Comparison of ENCODE assay signal across 8 cellular contexts in genomic region chr1:23369335-23370013, GRCh38. TPM values are rescaled to one million over a fixed set of nuclear protein-coding genes. Genes with fewer than 3 reads are reported as not detected.
DNase-seq lines count a peak whose midpoint lies in the region; ATAC-seq, FAIRE-seq and TF ChIP-seq lines count a peak whose summit lies in the region.

Gene ZNF436, minus strand, starts transcription at chr1:23369836. Its CDS starts 1,831 bp downstream, at chr1:23368005.

- H2AFZ ChIP-seq in HepG2 (ENCODE audit: low read length) = no peak within 1 kb of the TSS

- no peaks in the 10 kb centered on the region for H3K27me3 Mint-ChIP-seq in activated CD4-positive, alpha-beta T cell treated with anti-CD3 and anti-CD28 coated beads, Interleukin-2, amount 10 ng/mL, durations not matched to agents 7 days and 5 days

- TF ChIP-seq EP300 in HepG2 (IDR thresholded peaks at IDR 0.05; ENCODE audit: low read depth in 2 of 2, low read length in 2 of 2) = no peak
- no peak for TF ChIP-seq EP300 in HepG2 (CRISPR knock-in tag; IDR thresholded peaks at IDR 0.05; ENCODE audit: borderline replicate concordance)

- peak within 1 kb of the TSS; percentile 97 for H3K4me2 ChIP-seq in HepG2 (ENCODE audit: low read depth, low read length)

- H3K27ac ChIP-seq in duodenal mucosa (ENCODE audit: low read depth, low read length) (peak within 1 kb of the TSS; percentile 89), HepG2 (ENCODE audit: extremely low read length, insufficient read depth, low read length) (peak within 1 kb of the TSS; percentile 96)

- ATAC-seq in HepG2 = peak; percentile 1; the same call in 2 of the 3 replicates

- POLR2A ChIA-PET in activated CD4-positive, alpha-beta T cell treated with anti-CD3 and anti-CD28 coated beads, Interleukin-2, amount 10 ng/mL, durations not matched to agents 7 days and 5 days (lab: Charles Lee) = no interaction called here
- POLR2A ChIA-PET in HepG2 (lab: Yijun Ruan, JAX) = interaction anchor here (0.7 to 3.5 kb wide), 4 partner anchors 11 to 30 kb away, joined by 3 to 130 read pairs (median 3); partner anchors contain the start of gene HNRNPR

- TF ChIP-seq POLR2A in HepG2 (IDR thresholded peaks at IDR 0.05; ENCODE audit: insufficient read depth in 1 of 2, low read depth in 2 of 2, low read length in 2 of 2) = no peak

- TF ChIP-seq RAD21 in HepG2 (CRISPR knock-in tag; IDR thresholded peaks at IDR 0.05) = no peak

- TF ChIP-seq CTCF in HepG2 (CRISPR knock-in tag; IDR thresholded peaks at IDR 0.05) = no peak

- WGBS in HepG2 (ENCODE audit: low lambda C conversion rate) = under 1% methylated on average over 16 of the region's 29 CpGs

- TSS peak; percentile 78 for BruUV-seq in HepG2 (replicated peaks; lab: Mats Ljungman, UMichigan)

- peaks cover 36% of the 10 kb centered on the region for H3K4me1 Mint-ChIP-seq in activated CD4-positive, alpha-beta T cell treated with anti-CD3 and anti-CD28 coated beads, Interleukin-2, amount 10 ng/mL, durations not matched to agents 7 days and 5 days

- H3K4me1 ChIP-seq in duodenal mucosa (ENCODE audit: control insufficient read depth in 1 of 2, insufficient read depth in 2 of 2, low read length in 2 of 2) (peaks cover 37% of the 10 kb centered on the region in 2 donors), HepG2 (ENCODE audit: insufficient read depth, low read length) (peaks cover 44% of the 10 kb centered on the region)

- CTCF ChIA-PET in activated CD4-positive, alpha-beta T cell treated with anti-CD3 and anti-CD28 coated beads, Interleukin-2, amount 10 ng/mL, durations not matched to agents 7 days and 5 days (lab: Charles Lee) = interaction anchor here (1.9 kb wide), 1 partner anchor 21 kb away, joined by 5 read pairs; no protein-coding TSS in a partner anchor
- CTCF ChIA-PET in HepG2 (lab: Yijun Ruan, JAX; ENCODE audit: low intra/inter-chr PET ratio, low total read pairs) = no interaction called here

- H3K9ac ChIP-seq in duodenal mucosa (ENCODE audit: low read depth in 1 of 2, low read length in 2 of 2) (peak within 1 kb of the TSS; percentile 90 to 95), HepG2 (ENCODE audit: insufficient read depth, low read depth, low read length) (peak within 1 kb of the TSS; percentile 96)

- DNase-seq in activated gamma-delta T cell treated with Interleukin-2 at 50 U/mL for 16 hours (peak; percentile 31), activated gamma-delta T cell (lab: John Stamatoyannopoulos, UW) (no peak), NCI-H2227 treated with DMSO at 0.1 percent for 48 hours (lab: John Stamatoyannopoulos, UW) (peak; percentile 96), HepG2 (ENCODE audit: low spot score) (peak; percentile 41), GM19240 (ENCODE audit: insufficient read length, low spot score) (no peak)
- peak; percentile 40 for DNase-seq in activated CD4-positive, alpha-beta T cell treated with anti-CD3 and anti-CD28 coated beads, Interleukin-2, amount 10 ng/mL, durations not matched to agents 7 days and 5 days
- peak; percentile 43 to 47 for DNase-seq in stimulated activated CD4-positive, alpha-beta T cell treated with anti-CD3 and anti-CD28 coated beads, Interleukin-2, amount 100 ng/mL, for 24 hours

- peaks cover 4 to 12% of the 10 kb centered on the region in 2 donors for H3K9me3 ChIP-seq in duodenal mucosa (ENCODE audit: control insufficient read depth in 1 of 2, low read length in 2 of 2)
- no peaks in the 10 kb centered on the region for H3K9me3 ChIP-seq in HepG2 (ENCODE audit: low read length)

- in situ Hi-C loops in HepG2 (cut with HindIII; ENCODE audit: extremely low pct_ligation_motif_present, low pct_unique_long_range_greater_than_20kb) = no loop called here

- H3K4me3 Mint-ChIP-seq in activated CD4-positive, alpha-beta T cell treated with anti-CD3 and anti-CD28 coated beads, Interleukin-2, amount 10 ng/mL, durations not matched to agents 7 days and 5 days = peak within 1 kb of the TSS; percentile 95

- intact Hi-C loops in HepG2 (cut with micrococcal nuclease; ENCODE audit: unreplicated experiment) = loop anchor here (1.0 to 10.0 kb wide), 4 partner anchors 25 to 1015 kb away; partner anchors contain the start of genes E2F2 and HNRNPR

- peak; percentile 26 for FAIRE-seq in HepG2 (lab: Jason Lieb, UNC)

- peak within 1 kb of the TSS; percentile 99 for H3K27ac Mint-ChIP-seq in activated CD4-positive, alpha-beta T cell treated with anti-CD3 and anti-CD28 coated beads, Interleukin-2, amount 10 ng/mL, durations not matched to agents 7 days and 5 days

- H3K9me3 Mint-ChIP-seq in activated CD4-positive, alpha-beta T cell treated with anti-CD3 and anti-CD28 coated beads, Interleukin-2, amount 10 ng/mL, durations not matched to agents 7 days and 5 days = peaks cover 11% of the 10 kb centered on the region

- H3K79me2 ChIP-seq in HepG2 (ENCODE audit: insufficient read depth, low read length) = peaks cover 30% of the 10 kb centered on the region

- peaks cover 7 to 14% of the 10 kb centered on the region in 2 donors for H3K36me3 ChIP-seq in duodenal mucosa (ENCODE audit: control insufficient read depth in 1 of 2, insufficient read depth in 2 of 2, low read length in 2 of 2)
- H3K36me3 ChIP-seq in HepG2 (replicated peaks in 1 of 2; ENCODE audit: control insufficient read depth in 1 of 2, insufficient read depth in 2 of 2, low read length in 2 of 2) = no peaks in the 10 kb centered on the region; a peak in 2 of 5 replicates

- H3K27me3 ChIP-seq in duodenal mucosa (ENCODE audit: control insufficient read depth in 1 of 2, insufficient read depth in 2 of 2, low read length in 2 of 2) (no peaks in the 10 kb centered on the region), HepG2 (ENCODE audit: control insufficient read depth in 1 of 2, insufficient read depth in 2 of 2, low read length in 2 of 2) (no peaks in the 10 kb centered on the region; a peak in 1 of 5 replicates)

- H3K36me3 Mint-ChIP-seq in activated CD4-positive, alpha-beta T cell treated with anti-CD3 and anti-CD28 coated beads, Interleukin-2, amount 10 ng/mL, durations not matched to agents 7 days and 5 days (ENCODE audit: low read depth) = peaks cover 30% of the 10 kb centered on the region

- H4K20me1 ChIP-seq in HepG2 (ENCODE audit: insufficient read depth, low read length) = no peaks in the 10 kb centered on the region

- H3K4me3 ChIP-seq in duodenal mucosa (ENCODE audit: low read depth in 1 of 2, low read length in 2 of 2) (peak within 1 kb of the TSS; percentile 88 to 90), HepG2 (replicated peaks in 1 of 3; ENCODE audit: insufficient read depth in 1 of 3, low read depth in 2 of 3, low read length in 3 of 3) (peak within 1 kb of the TSS; percentile 92 to 99 (median 93))

TF ChIP-seq in HepG2, 621 proteins besides CTCF, POLR2A, EP300 and RAD21 (continues in another document):
- peak; percentile 57; the same call in 1 of the 2 replicates for TF ChIP-seq ZNF20 (CRISPR knock-in tag; IDR thresholded peaks at IDR 0.05)
- TF ChIP-seq, protein P1, sequence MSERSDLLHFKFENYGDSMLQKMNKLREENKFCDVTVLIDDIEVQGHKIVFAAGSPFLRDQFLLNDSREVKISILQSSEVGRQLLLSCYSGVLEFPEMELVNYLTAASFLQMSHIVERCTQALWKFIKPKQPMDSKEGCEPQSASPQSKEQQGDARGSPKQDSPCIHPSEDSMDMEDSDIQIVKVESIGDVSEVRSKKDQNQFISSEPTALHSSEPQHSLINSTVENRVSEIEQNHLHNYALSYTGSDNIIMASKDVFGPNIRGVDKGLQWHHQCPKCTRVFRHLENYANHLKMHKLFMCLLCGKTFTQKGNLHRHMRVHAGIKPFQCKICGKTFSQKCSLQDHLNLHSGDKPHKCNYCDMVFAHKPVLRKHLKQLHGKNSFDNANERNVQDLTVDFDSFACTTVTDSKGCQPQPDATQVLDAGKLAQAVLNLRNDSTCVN (CRISPR knock-in tag; IDR thresholded peaks at IDR 0.05; ENCODE audit: borderline replicate concordance) = peak; percentile 69; the same call in 1 of the 2 replicates
- TF ChIP-seq ZNF850 (CRISPR knock-in tag; conservative IDR thresholded peaks at IDR 0.05) = no peak
- no peak for TF ChIP-seq ZNF138 (CRISPR knock-in tag; IDR thresholded peaks at IDR 0.05; ENCODE audit: low read depth)
- TF ChIP-seq SMAD3 (CRISPR knock-in tag; IDR thresholded peaks at IDR 0.05) = no peak
- TF ChIP-seq SOX13 (IDR thresholded peaks at IDR 0.05) = no peak
- 0 out of 4 replicates have a peak, but pooled peaks of 1 of the 2 experiments have one; percentile 8 for TF ChIP-seq SOX13 (CRISPR knock-in tag; conservative IDR thresholded peaks at IDR 0.05 in 1 of 2, IDR thresholded peaks at IDR 0.05 in 1 of 2)
- 0 out of 2 replicates have a peak, but pooled peaks have one; percentile 60 for TF ChIP-seq SNAI1 (CRISPR knock-in tag; IDR thresholded peaks at IDR 0.05; ENCODE audit: borderline replicate concordance)
- 0 out of 2 replicates have a peak, but pooled peaks have one; percentile 3 for TF ChIP-seq ZNF563 (CRISPR knock-in tag; IDR thresholded peaks at IDR 0.05)
- TF ChIP-seq PITX1 (CRISPR knock-in tag; IDR thresholded peaks at IDR 0.05) = no peak
- TF ChIP-seq NFE2L1 (CRISPR knock-in tag; IDR thresholded peaks at IDR 0.05; ENCODE audit: borderline replicate concordance) = no peak

RNA-seq across cellular contexts. Expression of gene ZNF436, which starts in this region (rescaled TPM):
- 1 to 10 TPM; 6.7 to 8.1 TPM for total RNA-seq in activated CD4-positive, alpha-beta T cell treated with anti-CD3 and anti-CD28 coated beads, Interleukin-2, amount 10 ng/mL, durations not matched to agents 7 days and 5 days
- total RNA-seq in HepG2 (2016; rRNA removed; fragmentation: Illumina TruSeq; extraction: Trizol) = 9.9 and 12.6 TPM in 2 replicates
- total RNA-seq in HepG2 (2016; cell fraction: cytosol; rRNA removed; fragmentation: Illumina TruSeq; extraction: Trizol; ENCODE audit: low read depth) = 1.2 and 1.3 TPM in 2 replicates
- 9.5 and 13.9 TPM in 2 replicates for total RNA-seq in HepG2 (2016; cell fraction: insoluble cytoplasmic fraction; rRNA removed; fragmentation: Illumina TruSeq; extraction: Trizol)
- 4.7 and 6.1 TPM in 2 replicates for total RNA-seq in HepG2 (2016; cell fraction: membrane; rRNA removed; fragmentation: Illumina TruSeq; extraction: Trizol)
- 7.1 and 8.3 TPM in 2 replicates for total RNA-seq in HepG2 (2016; cell fraction: nucleus; rRNA removed; fragmentation: Illumina TruSeq; extraction: Trizol)
- 4.3 TPM in 2 replicates for polyA plus RNA-seq in HepG2 (2011; rRNA removed)
- 2.0 and 3.3 TPM in 2 replicates for polyA plus RNA-seq in HepG2 (2011; cell fraction: cytosol; rRNA removed)
- polyA plus RNA-seq in HepG2 (2011; cell fraction: nucleus; rRNA removed) = 7.0 and 8.6 TPM in 2 replicates
- 3.6 and 3.9 TPM in 2 replicates for polyA plus RNA-seq in HepG2 (2012)
- 0.23 and 0.35 TPM in 2 replicates for polyA plus RNA-seq in HepG2 (2016; cell fraction: cytosol; fragmentation: Illumina TruSeq; extraction: Trizol; ENCODE audit: low read depth)
- 7.1 and 7.4 TPM in 2 replicates for polyA plus RNA-seq in HepG2 (2016; cell fraction: insoluble cytoplasmic fraction; fragmentation: Illumina TruSeq; extraction: Trizol; ENCODE audit: low read depth)
- polyA plus RNA-seq in HepG2 (2016; cell fraction: membrane; fragmentation: Illumina TruSeq; extraction: Trizol; ENCODE audit: low read depth) = 1.3 and 1.4 TPM in 2 replicates
- polyA plus RNA-seq in HepG2 (2016; cell fraction: nucleus; fragmentation: Illumina TruSeq; extraction: Trizol; ENCODE audit: insufficient read depth, low read depth) = 10.5 and 11.6 TPM in 2 replicates
- polyA minus RNA-seq in HepG2 (2011; rRNA and poly(A)+ RNA removed; ENCODE audit: low replicate concordance) = 6.0 and 6.3 TPM in 2 replicates
- 4.3 and 6.0 TPM in 2 replicates for polyA minus RNA-seq in HepG2 (2011; cell fraction: cytosol; rRNA and poly(A)+ RNA removed)
- polyA minus RNA-seq in HepG2 (2011; cell fraction: nucleus; rRNA and poly(A)+ RNA removed) = 6.8 and 11.7 TPM in 2 replicates

Comparison
In these comparisons a context has a peak if more than half of its experiments do, and no peak if none do; other contexts are left out.
1. DNase-seq: peak in activated gamma-delta T cell treated with Interleukin-2 at 50 U/mL for 16 hours (single experiment), NCI-H2227 treated with DMSO at 0.1 percent for 48 hours (single experiment), activated CD4-positive, alpha-beta T cell treated with anti-CD3 and anti-CD28 coated beads, Interleukin-2, amount 10 ng/mL, durations not matched to agents 7 days and 5 days (single experiment), HepG2 (single experiment) and stimulated activated CD4-positive, alpha-beta T cell treated with anti-CD3 and anti-CD28 coated beads, Interleukin-2, amount 100 ng/mL, for 24 hours (2 of 2); none in activated gamma-delta T cell (single experiment) and GM19240 (single experiment).